Comparison of ENCODE assay signal across 22 cellular contexts in the genomic region with DNA sequence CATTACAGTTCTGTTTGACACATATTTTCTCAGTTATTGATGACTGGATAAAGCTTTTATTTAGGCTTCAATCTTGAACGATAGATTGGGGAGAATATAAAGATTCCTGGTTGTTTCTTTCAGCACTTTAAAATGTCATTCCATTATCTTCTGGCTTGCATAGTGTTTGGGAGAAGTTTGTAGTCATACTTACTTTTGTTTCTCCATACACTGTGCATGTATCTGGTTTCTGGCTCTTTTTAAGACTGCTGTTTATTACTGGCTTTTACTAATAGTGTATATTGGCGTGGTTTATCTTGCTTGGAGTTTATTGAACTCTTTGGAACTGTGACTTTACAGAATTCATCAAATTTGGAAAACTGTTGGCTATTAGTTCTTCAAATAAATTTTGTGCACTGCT.
"Had no signal": no experiment of that assay in that cellular context is flagged by ENCODE, and none has a peak within 500 bp of the region (broad histone marks: within the 10 kb centered on the region; RNA-seq: fewer than 3 reads in every experiment).

No MANE protein-coding gene starts in this region.

- H3K27ac ChIP-seq: coronary artery, dorsolateral prefrontal cortex, esophagus muscularis mucosa, foreskin keratinocyte, gastroesophageal sphincter, heart left ventricle, left lung, lower lobe of right lung had no signal

- H3K27ac Mint-ChIP-seq: mesothelial cell of epicardium, naive B cell had no signal

- H3K4me3 Mint-ChIP-seq: mesothelial cell of epicardium, naive B cell had no signal

- H3K27me3 ChIP-seq: dorsolateral prefrontal cortex, esophagus muscularis mucosa, foreskin keratinocyte, gastroesophageal sphincter, heart left ventricle, left lung had no signal

- H3K36me3 ChIP-seq: esophagus muscularis mucosa, gastroesophageal sphincter, heart left ventricle, left lung, lower lobe of right lung had no signal

- ATAC-seq: foreskin keratinocyte, gastroesophageal sphincter, heart left ventricle, left cardiac atrium, left lung, left ventricle myocardium superior, lower lobe of right lung, mucosa of descending colon had no signal

- H3K4me1 ChIP-seq: esophagus muscularis mucosa, foreskin keratinocyte, gastroesophageal sphincter, heart left ventricle, left lung, lower lobe of right lung had no signal

- H3K4me1 Mint-ChIP-seq: naive B cell had no signal

- DNase-seq: dermis blood vessel endothelial cell; dorsolateral prefrontal cortex; effector CD4-positive, alpha-beta T cell; effector memory CD4-positive, alpha-beta T cell; foreskin keratinocyte; heart left ventricle; hippocampal formation; left cardiac atrium; left lung; left ventricle myocardium superior; lower lobe of right lung; mesenchymal stem cell; mucosa of descending colon; naive B cell had no signal

- H3K36me3 Mint-ChIP-seq: naive B cell had no signal

- H3K9me3 ChIP-seq: esophagus muscularis mucosa, gastroesophageal sphincter, heart left ventricle, left lung, lower lobe of right lung, mucosa of descending colon had no signal

- H3K4me3 ChIP-seq: coronary artery, dorsolateral prefrontal cortex, esophagus muscularis mucosa, gastroesophageal sphincter, heart left ventricle, left lung, lower lobe of right lung, mucosa of descending colon had no signal

- FAIRE-seq: colon, endothelial cell of umbilical vein, frontal cortex, keratinocyte had no signal
